Comparison of ENCODE assay signal across 1 cellular context in the genomic region with DNA sequence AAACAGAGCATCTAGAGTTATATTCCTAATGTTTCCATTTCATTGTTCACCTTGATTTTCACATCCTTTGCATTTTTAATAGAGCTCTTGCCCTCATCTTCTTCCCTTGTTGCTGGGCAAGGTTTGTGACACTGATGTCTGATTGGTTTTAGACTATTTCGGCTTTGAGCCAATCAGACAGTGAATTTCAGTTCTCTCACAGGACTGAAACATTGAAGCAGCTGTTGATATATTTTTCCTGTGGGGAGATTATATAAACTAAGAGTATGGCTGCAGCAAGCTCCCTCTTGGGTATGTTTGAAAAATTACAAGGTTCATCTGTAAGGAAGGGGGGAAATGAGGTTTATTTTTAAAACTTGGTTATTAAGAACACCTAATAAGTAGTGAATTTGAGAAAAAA.
A peak's percentile ranks its signal among the peaks of the same experiment; 100 is the strongest.
TF ChIP-seq lines count a peak whose summit lies in the region.

No MANE protein-coding gene starts in this region.

TF ChIP-seq in H1, 55 proteins besides CTCF, POLR2A, EP300 and RAD21:
- TF ChIP-seq SP1 (IDR thresholded peaks at IDR 0.05; ENCODE audit: low read depth, low read length) (peak; percentile 86), RFX5 (IDR thresholded peaks at IDR 0.05; ENCODE audit: borderline replicate concordance, low read depth, low read length) (peak; percentile 93), POU5F1 (IDR thresholded peaks at IDR 0.05; ENCODE audit: low read depth, low read length) (no peak), CHD2 (IDR thresholded peaks at IDR 0.05; ENCODE audit: low read length) (peak; percentile 61; the same call in 1 of the 2 replicates), BCL11A (IDR thresholded peaks at IDR 0.05; ENCODE audit: low read depth in 2 of 2, low read length in 2 of 2) (no peak)
